8 cellular contexts compared by ENCODE assay signal in the genomic region with DNA sequence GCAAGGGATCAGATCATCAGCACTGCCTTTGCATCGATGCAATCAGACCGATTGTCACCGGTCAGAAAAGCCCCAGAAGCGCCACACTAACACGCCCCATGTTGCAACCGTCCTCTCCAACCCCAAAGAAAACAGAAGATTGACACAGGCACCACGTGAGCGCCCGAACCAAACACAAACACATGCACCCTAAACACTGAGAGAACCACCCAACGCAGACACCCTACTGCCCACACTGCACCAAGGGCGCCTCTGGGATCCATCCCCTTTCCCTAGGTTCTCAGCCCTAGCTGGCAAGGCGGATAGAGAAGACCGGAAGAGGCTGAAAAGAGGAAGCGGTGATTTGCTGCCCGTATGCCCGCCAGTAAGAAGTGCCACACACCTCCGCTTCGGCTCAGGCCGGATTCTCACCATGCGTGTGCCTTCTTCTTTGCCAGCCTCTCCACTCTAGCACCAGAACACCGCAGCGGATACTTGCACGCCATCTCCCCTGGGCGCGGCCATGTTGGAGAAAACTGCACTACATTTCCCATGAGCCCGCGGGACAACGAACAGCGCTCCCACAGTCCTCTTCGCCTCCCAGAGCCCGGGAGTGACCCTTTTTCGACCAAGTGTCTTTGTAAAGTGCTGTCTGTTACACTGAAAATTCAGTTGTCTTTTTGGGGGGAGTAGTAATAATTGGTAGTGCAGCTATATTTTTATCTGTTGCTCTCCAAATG. TPM values are rescaled to one million over a fixed set of nuclear protein-coding genes. Genes with fewer than 3 reads are reported as not detected.
DNase-seq lines count a peak whose midpoint lies in the region; ATAC-seq and TF ChIP-seq lines count a peak whose summit lies in the region.

A gene with protein sequence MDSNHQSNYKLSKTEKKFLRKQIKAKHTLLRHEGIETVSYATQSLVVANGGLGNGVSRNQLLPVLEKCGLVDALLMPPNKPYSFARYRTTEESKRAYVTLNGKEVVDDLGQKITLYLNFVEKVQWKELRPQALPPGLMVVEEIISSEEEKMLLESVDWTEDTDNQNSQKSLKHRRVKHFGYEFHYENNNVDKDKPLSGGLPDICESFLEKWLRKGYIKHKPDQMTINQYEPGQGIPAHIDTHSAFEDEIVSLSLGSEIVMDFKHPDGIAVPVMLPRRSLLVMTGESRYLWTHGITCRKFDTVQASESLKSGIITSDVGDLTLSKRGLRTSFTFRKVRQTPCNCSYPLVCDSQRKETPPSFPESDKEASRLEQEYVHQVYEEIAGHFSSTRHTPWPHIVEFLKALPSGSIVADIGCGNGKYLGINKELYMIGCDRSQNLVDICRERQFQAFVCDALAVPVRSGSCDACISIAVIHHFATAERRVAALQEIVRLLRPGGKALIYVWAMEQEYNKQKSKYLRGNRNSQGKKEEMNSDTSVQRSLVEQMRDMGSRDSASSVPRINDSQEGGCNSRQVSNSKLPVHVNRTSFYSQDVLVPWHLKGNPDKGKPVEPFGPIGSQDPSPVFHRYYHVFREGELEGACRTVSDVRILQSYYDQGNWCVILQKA (minus strand): TSS at position 517 of the 719 bp plus-strand sequence. CDS start 4,842 bp downstream, outside the sequence.

- H3K27ac Mint-ChIP-seq in activated CD4-positive, alpha-beta T cell treated with anti-CD3 and anti-CD28 coated beads, Interleukin-2, amount 10 ng/mL, durations not matched to agents 7 days and 5 days: peak within 1 kb of the TSS; percentile 95

- peak; percentile 86 for DNase-seq in Ammon's horn (ENCODE audit: low spot score)
- DNase-seq in NCI-H526 (lab: John Stamatoyannopoulos, UW): peak; percentile 90 to 96
- DNase-seq in activated CD4-positive, alpha-beta T cell treated with anti-CD3 and anti-CD28 coated beads, Interleukin-2, amount 10 ng/mL, durations not matched to agents 7 days and 5 days: peak; percentile 82
- peak; percentile 78 for DNase-seq in dermis blood vessel endothelial cell
- peak; percentile 73 to 95 for DNase-seq in lower leg skin (ENCODE audit: low spot score in 2 of 2)
- DNase-seq in stimulated activated CD4-positive, alpha-beta T cell treated with anti-CD3 and anti-CD28 coated beads, Interleukin-4, amount 100 ng/mL, for 48 hours (ENCODE audit: low read depth in 2 of 2): peak; percentile 65 to 69

- no peak for TF ChIP-seq CTCF in lower leg skin (IDR thresholded peaks at IDR 0.05)

- POLR2A ChIA-PET in activated CD4-positive, alpha-beta T cell treated with anti-CD3 and anti-CD28 coated beads, Interleukin-2, amount 10 ng/mL, durations not matched to agents 7 days and 5 days (lab: Charles Lee): no interaction called here

- no peak for TF ChIP-seq POLR2A in lower leg skin (IDR thresholded peaks at IDR 0.05)

- peak within 1 kb of the TSS; percentile 86 for H3K4me3 Mint-ChIP-seq in activated CD4-positive, alpha-beta T cell treated with anti-CD3 and anti-CD28 coated beads, Interleukin-2, amount 10 ng/mL, durations not matched to agents 7 days and 5 days

- intact Hi-C loops in lower leg skin (cut with DNase I; ENCODE audit: low total_unique reads): loop anchor here (10.0 kb wide), 1 partner anchor 329 kb away; no protein-coding TSS in a partner anchor

- WGBS in lower leg skin, 2 donors: 0 to 1% methylated on average over 25 to 32 of the region's 32 CpGs

- peaks cover 55% of the 10 kb centered on the region for H3K4me1 Mint-ChIP-seq in activated CD4-positive, alpha-beta T cell treated with anti-CD3 and anti-CD28 coated beads, Interleukin-2, amount 10 ng/mL, durations not matched to agents 7 days and 5 days

- H3K4me3 ChIP-seq in lower leg skin (ENCODE audit: low read depth, poor library complexity, severe bottlenecking): peak within 1 kb of the TSS; percentile 71

- H3K27me3 Mint-ChIP-seq in activated CD4-positive, alpha-beta T cell treated with anti-CD3 and anti-CD28 coated beads, Interleukin-2, amount 10 ng/mL, durations not matched to agents 7 days and 5 days: no peaks in the 10 kb centered on the region

- peaks cover 2% of the 10 kb centered on the region for H3K36me3 Mint-ChIP-seq in activated CD4-positive, alpha-beta T cell treated with anti-CD3 and anti-CD28 coated beads, Interleukin-2, amount 10 ng/mL, durations not matched to agents 7 days and 5 days (ENCODE audit: low read depth)

- ATAC-seq in GM19043 (IDR thresholded peaks at IDR 0.05; ENCODE audit: low read depth, unreplicated experiment): peak; percentile 71
- peak; percentile 81 for ATAC-seq in HG03342 (IDR thresholded peaks at IDR 0.05; ENCODE audit: unreplicated experiment)

- CTCF ChIA-PET in activated CD4-positive, alpha-beta T cell treated with anti-CD3 and anti-CD28 coated beads, Interleukin-2, amount 10 ng/mL, durations not matched to agents 7 days and 5 days (lab: Charles Lee): interaction anchor here (0.6 to 1.3 kb wide), 3 partner anchors 18 to 124 kb away, joined by 3 to 4 read pairs (median 3); no protein-coding TSS in a partner anchor

- H3K9me3 Mint-ChIP-seq in activated CD4-positive, alpha-beta T cell treated with anti-CD3 and anti-CD28 coated beads, Interleukin-2, amount 10 ng/mL, durations not matched to agents 7 days and 5 days: no peaks in the 10 kb centered on the region

RNA-seq across cellular contexts. Expression of the gene that starts here (rescaled TPM):
- total RNA-seq in activated CD4-positive, alpha-beta T cell treated with anti-CD3 and anti-CD28 coated beads, Interleukin-2, amount 10 ng/mL, durations not matched to agents 7 days and 5 days: 1 to 10 TPM; 8.3 to 8.9 TPM
- 6.8 and 10.9 TPM in 2 replicates for total RNA-seq in dermis blood vessel endothelial cell
- 10 to 100 TPM in 1 of 4 donors, 1 to 10 TPM in 3; 5.6 to 14.5 (median 9.2) TPM for total RNA-seq in lower leg skin

Comparison
In these comparisons a context has a peak if more than half of its experiments do, and no peak if none do; other contexts are left out.
1. Peak in every context shown above with its lines: DNase-seq, ATAC-seq and H3K4me3 ChIP-seq.